28 cellular contexts compared by ENCODE assay signal in genomic region chr2:72965770-72966430, GRCh38. TPM values are rescaled to one million over a fixed set of nuclear protein-coding genes. Genes with fewer than 3 reads are reported as not detected.
"Had no signal": no experiment of that assay in that cellular context is flagged by ENCODE, and none has a peak within 500 bp of the region (broad histone marks: within the 10 kb centered on the region; RNA-seq: fewer than 3 reads in every experiment).

No MANE protein-coding gene starts in this region.

- H3K9me3 ChIP-seq: body of pancreas, lower lobe of right lung, testis had no signal

- H3K4me3 ChIP-seq: body of pancreas, cardiac muscle cell, lower lobe of right lung, testis had no signal

- H3K4me3 Mint-ChIP-seq: activated CD8-positive, alpha-beta memory T cell treated with anti-CD3 and anti-CD28 coated beads, Interleukin-2, amount 10 ng/mL, durations not matched to agents 7 days and 5 days; activated CD8-positive, alpha-beta T cell treated with anti-CD3 and anti-CD28 coated beads for 36 hours; activated naive CD4-positive, alpha-beta T cell treated with anti-CD3 and anti-CD28 coated beads, Interleukin-2, amount 10 ng/mL, durations not matched to agents 7 days and 5 days; activated naive CD8-positive, alpha-beta T cell treated with anti-CD3 and anti-CD28 coated beads, Interleukin-2, amount 50 U/mL, for 24 hours; dendritic cell treated with granulocyte-macrophage colony-stimulating factor and Interleukin-4, amounts not matched to agents 40 ng/mL and 50 ng/mL, for 4 days; naive B cell; neural crest cell; stimulated activated naive B cell treated with anti-CD40 and anti-IgM and Interleukin-4, amounts not matched to agents 10 μg/mL and 1 μg/mL and 100 μg/mL, for 72 hours had no signal

- ATAC-seq: activated CD8-positive, alpha-beta memory T cell treated with anti-CD3 and anti-CD28 coated beads, Interleukin-2, amount 10 ng/mL, durations not matched to agents 7 days and 5 days; activated CD8-positive, alpha-beta T cell treated with anti-CD3 and anti-CD28 coated beads for 36 hours; activated naive CD8-positive, alpha-beta T cell treated with anti-CD3 and anti-CD28 coated beads, Interleukin-2, amount 50 U/mL, for 24 hours; body of pancreas; foreskin keratinocyte; left lobe of liver; lower lobe of right lung; stimulated activated naive B cell treated with anti-CD40 and anti-IgM and Interleukin-4, amounts not matched to agents 10 μg/mL and 1 μg/mL and 100 μg/mL, for 72 hours had no signal

- H3K36me3 ChIP-seq: cardiac muscle cell, lower lobe of right lung had no signal

- H3K4me1 ChIP-seq: body of pancreas, foreskin keratinocyte, lower lobe of right lung had no signal

- H3K27ac Mint-ChIP-seq: activated CD8-positive, alpha-beta memory T cell treated with anti-CD3 and anti-CD28 coated beads, Interleukin-2, amount 10 ng/mL, durations not matched to agents 7 days and 5 days; activated CD8-positive, alpha-beta T cell treated with anti-CD3 and anti-CD28 coated beads for 36 hours; activated naive CD4-positive, alpha-beta T cell treated with anti-CD3 and anti-CD28 coated beads, Interleukin-2, amount 10 ng/mL, durations not matched to agents 7 days and 5 days; activated naive CD8-positive, alpha-beta T cell treated with anti-CD3 and anti-CD28 coated beads, Interleukin-2, amount 50 U/mL, for 24 hours; dendritic cell treated with granulocyte-macrophage colony-stimulating factor and Interleukin-4, amounts not matched to agents 40 ng/mL and 50 ng/mL, for 4 days; naive B cell; stimulated activated naive B cell treated with anti-CD40 and anti-IgM and Interleukin-4, amounts not matched to agents 10 μg/mL and 1 μg/mL and 100 μg/mL, for 72 hours had no signal

- DNase-seq: activated CD4-positive, alpha-beta T cell treated with anti-CD3 and anti-CD28 coated beads for 48 hours; activated CD8-positive, alpha-beta memory T cell treated with anti-CD3 and anti-CD28 coated beads, Interleukin-2, amount 10 ng/mL, durations not matched to agents 7 days and 5 days; activated CD8-positive, alpha-beta T cell treated with anti-CD3 and anti-CD28 coated beads for 36 hours; activated effector memory CD4-positive, alpha-beta T cell treated with anti-CD3 and anti-CD28 coated beads, Interleukin-2, amount 50 U/mL, for 16 hours; activated naive CD4-positive, alpha-beta T cell treated with anti-CD3 and anti-CD28 coated beads, Interleukin-2, amount 10 ng/mL, durations not matched to agents 7 days and 5 days; activated naive CD8-positive, alpha-beta T cell treated with anti-CD3 and anti-CD28 coated beads, Interleukin-2, amount 50 U/mL, for 24 hours; activated T-cell treated with anti-CD3 and anti-CD28 coated beads for 4 hours; anterior cingulate cortex; body of pancreas; effector CD4-positive, alpha-beta T cell; foreskin keratinocyte; glutamatergic neuron; hypothalamus; lower lobe of right lung; naive B cell; retina; stimulated activated CD4-positive, alpha-beta T cell treated with anti-CD3 and anti-CD28 coated beads, Interleukin-2, amount 100 ng/mL, for 48 hours; stimulated activated CD8-positive, alpha-beta memory T cell treated with anti-CD3 and anti-CD28 coated beads, Interleukin-4, amount 100 ng/mL, for 48 hours; stimulated activated naive B cell treated with anti-CD40 and anti-IgM and Interleukin-4, amounts not matched to agents 10 μg/mL and 1 μg/mL and 100 μg/mL, for 72 hours; testis had no signal

- H3K27ac ChIP-seq: body of pancreas, cardiac muscle cell, foreskin keratinocyte, lower lobe of right lung, testis had no signal

- H3K4me1 Mint-ChIP-seq: activated CD8-positive, alpha-beta memory T cell treated with anti-CD3 and anti-CD28 coated beads, Interleukin-2, amount 10 ng/mL, durations not matched to agents 7 days and 5 days; activated naive CD4-positive, alpha-beta T cell treated with anti-CD3 and anti-CD28 coated beads, Interleukin-2, amount 10 ng/mL, durations not matched to agents 7 days and 5 days; activated naive CD8-positive, alpha-beta T cell treated with anti-CD3 and anti-CD28 coated beads, Interleukin-2, amount 50 U/mL, for 24 hours; naive B cell; stimulated activated naive B cell treated with anti-CD40 and anti-IgM and Interleukin-4, amounts not matched to agents 10 μg/mL and 1 μg/mL and 100 μg/mL, for 72 hours had no signal

- H3K27me3 Mint-ChIP-seq: activated CD8-positive, alpha-beta memory T cell treated with anti-CD3 and anti-CD28 coated beads, Interleukin-2, amount 10 ng/mL, durations not matched to agents 7 days and 5 days; activated CD8-positive, alpha-beta T cell treated with anti-CD3 and anti-CD28 coated beads for 36 hours; activated naive CD4-positive, alpha-beta T cell treated with anti-CD3 and anti-CD28 coated beads, Interleukin-2, amount 10 ng/mL, durations not matched to agents 7 days and 5 days; activated naive CD8-positive, alpha-beta T cell treated with anti-CD3 and anti-CD28 coated beads, Interleukin-2, amount 50 U/mL, for 24 hours; naive B cell; stimulated activated naive B cell treated with anti-CD40 and anti-IgM and Interleukin-4, amounts not matched to agents 10 μg/mL and 1 μg/mL and 100 μg/mL, for 72 hours had no signal

- H3K36me3 Mint-ChIP-seq: activated CD8-positive, alpha-beta memory T cell treated with anti-CD3 and anti-CD28 coated beads, Interleukin-2, amount 10 ng/mL, durations not matched to agents 7 days and 5 days; activated naive CD4-positive, alpha-beta T cell treated with anti-CD3 and anti-CD28 coated beads, Interleukin-2, amount 10 ng/mL, durations not matched to agents 7 days and 5 days; naive B cell had no signal

- H3K9me3 Mint-ChIP-seq: activated CD8-positive, alpha-beta T cell treated with anti-CD3 and anti-CD28 coated beads for 36 hours; activated naive CD4-positive, alpha-beta T cell treated with anti-CD3 and anti-CD28 coated beads, Interleukin-2, amount 10 ng/mL, durations not matched to agents 7 days and 5 days; activated naive CD8-positive, alpha-beta T cell treated with anti-CD3 and anti-CD28 coated beads, Interleukin-2, amount 50 U/mL, for 24 hours; dendritic cell treated with granulocyte-macrophage colony-stimulating factor and Interleukin-4, amounts not matched to agents 40 ng/mL and 50 ng/mL, for 4 days; naive B cell; neural crest cell; stimulated activated naive B cell treated with anti-CD40 and anti-IgM and Interleukin-4, amounts not matched to agents 10 μg/mL and 1 μg/mL and 100 μg/mL, for 72 hours had no signal

RNA-seq across cellular contexts. Expression of gene EMX1, which starts 48.6 kb away (rescaled TPM):
- total RNA-seq: activated CD8-positive, alpha-beta memory T cell treated with anti-CD3 and anti-CD28 coated beads, Interleukin-2, amount 10 ng/mL, durations not matched to agents 7 days and 5 days; activated CD8-positive, alpha-beta T cell treated with anti-CD3 and anti-CD28 coated beads for 36 hours; cerebellum; foreskin keratinocyte; lower lobe of right lung; mesenteric fat pad; neural crest cell; T-helper 2 cell treated with Interferon-gamma antibody and Interleukin-4, amounts not matched to agents 100 ng/mL and 5 ng/mL, for 36 hours; ureter had no signal
- polyA plus RNA-seq: cardiac muscle cell, foreskin keratinocyte had no signal
